37 cellular contexts compared by ENCODE assay signal in the genomic region with DNA sequence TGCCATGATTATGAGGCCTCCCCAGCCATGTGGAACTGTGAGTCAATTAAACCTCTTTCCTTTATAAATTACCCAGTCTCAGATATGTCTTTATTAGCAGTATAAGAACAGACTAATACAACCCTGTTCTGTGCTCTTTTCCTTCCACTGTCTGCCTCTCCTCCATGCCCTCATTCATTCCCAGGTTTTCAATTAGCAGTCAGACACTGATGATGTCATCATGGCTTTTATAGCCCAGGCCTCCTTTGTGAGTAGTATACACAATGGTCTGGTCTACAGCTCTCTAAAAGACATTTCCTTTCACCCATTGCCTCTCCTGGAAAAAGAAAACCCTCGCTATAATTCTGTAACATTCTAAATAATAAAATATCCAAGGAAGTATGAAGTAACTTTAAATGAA. TPM values are rescaled to one million over a fixed set of nuclear protein-coding genes. Genes with fewer than 3 reads are reported as not detected.
"Had no signal": no experiment of that assay in that cellular context is flagged by ENCODE, and none has a peak within 500 bp of the region (broad histone marks: within the 10 kb centered on the region; RNA-seq: fewer than 3 reads in every experiment).

No MANE protein-coding gene starts in this region.

- H3K4me3 Mint-ChIP-seq: activated B cell treated with CpG ODN at 0.5 μM for 24 hours; activated CD4-positive, alpha-beta memory T cell treated with anti-CD3 and anti-CD28 coated beads for 36 hours; activated naive CD4-positive, alpha-beta T cell treated with anti-CD3 and anti-CD28 coated beads, Interleukin-2, amount 10 ng/mL, durations not matched to agents 7 days and 5 days; activated naive CD8-positive, alpha-beta T cell; activated naive CD8-positive, alpha-beta T cell treated with anti-CD3 and anti-CD28 coated beads, Interleukin-2, amount 50 U/mL, for 24 hours had no signal

- H3K4me3 ChIP-seq: PC-9 had no signal

- H3K4me1 Mint-ChIP-seq: activated B cell treated with CpG ODN at 0.5 μM for 24 hours; activated naive CD4-positive, alpha-beta T cell treated with anti-CD3 and anti-CD28 coated beads, Interleukin-2, amount 10 ng/mL, durations not matched to agents 7 days and 5 days; activated naive CD8-positive, alpha-beta T cell treated with anti-CD3 and anti-CD28 coated beads, Interleukin-2, amount 50 U/mL, for 24 hours had no signal

- H2AFZ ChIP-seq: PC-9 had no signal

- H3K36me3 Mint-ChIP-seq: activated CD4-positive, alpha-beta memory T cell treated with anti-CD3 and anti-CD28 coated beads for 36 hours; activated naive CD4-positive, alpha-beta T cell treated with anti-CD3 and anti-CD28 coated beads, Interleukin-2, amount 10 ng/mL, durations not matched to agents 7 days and 5 days; activated naive CD8-positive, alpha-beta T cell; brain had no signal

- H3K27ac ChIP-seq: PC-9, RWPE1, VCaP had no signal

- H3K4me2 ChIP-seq: PC-9 had no signal

- H3K9me3 Mint-ChIP-seq: activated B cell treated with CpG ODN at 0.5 μM for 24 hours; activated CD4-positive, alpha-beta memory T cell treated with anti-CD3 and anti-CD28 coated beads for 36 hours; activated naive CD4-positive, alpha-beta T cell treated with anti-CD3 and anti-CD28 coated beads, Interleukin-2, amount 10 ng/mL, durations not matched to agents 7 days and 5 days; activated naive CD8-positive, alpha-beta T cell treated with anti-CD3 and anti-CD28 coated beads, Interleukin-2, amount 50 U/mL, for 24 hours had no signal

- DNase-seq: activated B cell treated with CpG ODN at 0.5 μM for 24 hours; activated CD4-positive, alpha-beta memory T cell treated with anti-CD3 and anti-CD28 coated beads for 36 hours; activated CD4-positive, alpha-beta T cell treated with anti-CD3 and anti-CD28 coated beads for 4 hours; activated CD4-positive, alpha-beta T cell treated with anti-CD3 and anti-CD28 coated beads, Interleukin-2, amount 50 U/mL, for 1 hour; activated CD4-positive, CD25-positive, alpha-beta regulatory T cell treated with anti-CD3 and anti-CD28 coated beads, Interleukin-2, amount 50 U/mL, for 72 hours; activated CD8-positive, alpha-beta memory T cell treated with anti-CD3 and anti-CD28 coated beads, Interleukin-2, amount 50 U/mL, for 4 hours; activated effector memory CD4-positive, alpha-beta T cell treated with Interleukin-2 at 50 U/mL for 16 hours; activated naive CD4-positive, alpha-beta T cell treated with anti-CD3 and anti-CD28 coated beads, Interleukin-2, amount 10 ng/mL, durations not matched to agents 7 days and 5 days; activated naive CD8-positive, alpha-beta T cell treated with anti-CD3 and anti-CD28 coated beads, Interleukin-2, amount 50 U/mL, for 24 hours; activated T-cell treated with anti-CD3 and anti-CD28 coated beads for 4 hours; activated T-cell treated with anti-CD3 and anti-CD28 coated beads, Interleukin-2, amount 50 U/mL, for 48 hours; anterior cingulate cortex; caudate nucleus; cerebellar nuclear complex; Karpas-422; KBM-7; NCI-H1105; NCI-H1436; NCI-H1694 treated with DMSO at 0.1 percent for 48 hours; NCI-H2029; NCI-H2107; NCI-H226; NCI-H510A; NCI-H526; PC-9; SIG-M5; SW 1271; T-helper 1 cell; T-helper 2 cell; T-helper 9 cell had no signal

- H3K27me3 Mint-ChIP-seq: activated CD4-positive, alpha-beta memory T cell treated with anti-CD3 and anti-CD28 coated beads for 36 hours; activated naive CD4-positive, alpha-beta T cell treated with anti-CD3 and anti-CD28 coated beads, Interleukin-2, amount 10 ng/mL, durations not matched to agents 7 days and 5 days; activated naive CD8-positive, alpha-beta T cell treated with anti-CD3 and anti-CD28 coated beads, Interleukin-2, amount 50 U/mL, for 24 hours had no signal

- H3K27ac Mint-ChIP-seq: activated B cell treated with CpG ODN at 0.5 μM for 24 hours; activated CD4-positive, alpha-beta memory T cell treated with anti-CD3 and anti-CD28 coated beads for 36 hours; activated naive CD4-positive, alpha-beta T cell treated with anti-CD3 and anti-CD28 coated beads, Interleukin-2, amount 10 ng/mL, durations not matched to agents 7 days and 5 days; activated naive CD8-positive, alpha-beta T cell; activated naive CD8-positive, alpha-beta T cell treated with anti-CD3 and anti-CD28 coated beads, Interleukin-2, amount 50 U/mL, for 24 hours had no signal

RNA-seq across cellular contexts. Expression of a gene that starts 25.5 kb away (rescaled TPM):
- total RNA-seq: activated B cell treated with CpG ODN at 0.5 μM for 24 hours; activated CD4-positive, alpha-beta memory T cell treated with anti-CD3 and anti-CD28 coated beads for 36 hours; bronchial epithelial cell; MCF 10A; OCI-LY7; PC-9 had no signal
